9 cellular contexts compared by ENCODE assay signal in the genomic region with DNA sequence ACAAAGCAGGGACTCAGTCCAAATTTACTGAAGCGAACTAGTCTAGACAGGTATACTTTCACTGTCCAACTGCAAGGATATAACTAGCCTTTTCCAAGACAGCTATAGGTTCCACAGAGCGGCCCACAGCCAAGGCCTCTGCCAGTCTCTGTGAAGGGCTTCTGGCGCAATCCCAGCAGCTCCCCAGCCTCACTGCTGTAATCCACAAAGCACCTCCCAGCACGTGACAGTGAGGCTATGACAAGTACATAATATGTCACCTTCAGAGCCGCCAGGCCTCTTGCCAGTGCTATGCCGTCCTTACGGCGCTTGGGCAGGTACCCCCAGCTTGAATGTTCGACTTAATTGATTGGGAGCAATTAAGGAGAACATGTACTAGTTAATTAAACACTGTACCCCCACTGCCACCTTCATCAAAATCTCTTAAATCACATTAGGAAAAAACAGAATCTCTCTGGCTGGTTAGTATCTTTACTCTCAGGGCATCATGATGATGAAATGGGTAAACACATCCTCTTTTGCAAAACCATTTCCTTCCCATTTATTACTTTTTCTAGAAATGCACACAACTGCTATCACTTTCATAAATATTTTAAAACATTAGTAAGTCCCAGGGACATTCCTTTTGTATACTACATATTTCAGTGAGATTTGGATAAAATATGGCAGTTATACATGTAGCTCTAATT.
A peak's percentile ranks its signal among the peaks of the same experiment; 100 is the strongest.
DNase-seq lines count a peak whose midpoint lies in the region; ATAC-seq, FAIRE-seq and TF ChIP-seq lines count a peak whose summit lies in the region.
"Had no signal": no experiment of that assay in that cellular context is flagged by ENCODE, and none has a peak within 500 bp of the region (broad histone marks: within the 10 kb centered on the region; RNA-seq: fewer than 3 reads in every experiment).

No MANE protein-coding gene starts in this region.

- TF ChIP-seq CTCF in bronchial epithelial cell (IDR thresholded peaks at IDR 0.05; ENCODE audit: insufficient read depth, low read length, severe bottlenecking) (no peak), mucosa of descending colon (IDR thresholded peaks at IDR 0.05) (no peak), D721Med (IDR thresholded peaks at IDR 0.05; ENCODE audit: insufficient read depth, missing control alignments) (no peak)

- no peaks in the 10 kb centered on the region for H3K9me3 Mint-ChIP-seq in activated CD8-positive, alpha-beta memory T cell treated with anti-CD3 and anti-CD28 coated beads, Interleukin-2, amount 10 ng/mL, durations not matched to agents 7 days and 5 days (ENCODE audit: low read depth)
- H3K9me3 Mint-ChIP-seq: T-cell had no signal

- ATAC-seq in mucosa of descending colon = peak; percentile 5
- ATAC-seq in activated CD8-positive, alpha-beta memory T cell treated with anti-CD3 and anti-CD28 coated beads, Interleukin-2, amount 10 ng/mL, durations not matched to agents 7 days and 5 days = no peak
- ATAC-seq: T-cell had no signal

- peak; percentile 70 for DNase-seq in GM03348 (ENCODE audit: low spot score)
- DNase-seq in MV-4-11 (lab: John Stamatoyannopoulos, UW) = peak; percentile 92
- peak; percentile 39 for DNase-seq in bronchial epithelial cell (ENCODE audit: low read depth)
- DNase-seq in mucosa of descending colon = peak in 1 of 3 donors; percentile 31
- DNase-seq in D721Med (ENCODE audit: insufficient read length, low spot score) = no peak
- DNase-seq in activated CD4-positive, CD25-positive, alpha-beta regulatory T cell treated with anti-CD3 and anti-CD28 coated beads, Interleukin-2, amount 50 U/mL, for 72 hours = no peak
- DNase-seq in NCI-H2227 treated with DMSO at 0.1 percent for 48 hours (lab: John Stamatoyannopoulos, UW) = no peak
- DNase-seq in activated CD8-positive, alpha-beta memory T cell treated with anti-CD3 and anti-CD28 coated beads, Interleukin-2, amount 10 ng/mL, durations not matched to agents 7 days and 5 days = no peak

- CTCF ChIA-PET in activated CD8-positive, alpha-beta memory T cell treated with anti-CD3 and anti-CD28 coated beads, Interleukin-2, amount 10 ng/mL, durations not matched to agents 7 days and 5 days (lab: Charles Lee) = interaction anchor here (1.0 to 1.8 kb wide), 3 partner anchors 414 to 429 kb away, joined by 3 to 6 read pairs (median 5); partner anchors contain the start of gene LSG1

- intact Hi-C loops in mucosa of descending colon (cut with DNase I, micrococcal nuclease) = no loop called here

- FAIRE-seq in bronchial epithelial cell (lab: Jason Lieb, UNC) (no peak), D721Med (lab: Jason Lieb, UNC) (no peak)

- no peaks in the 10 kb centered on the region for H3K36me3 Mint-ChIP-seq in activated CD8-positive, alpha-beta memory T cell treated with anti-CD3 and anti-CD28 coated beads, Interleukin-2, amount 10 ng/mL, durations not matched to agents 7 days and 5 days
- H3K36me3 Mint-ChIP-seq: T-cell had no signal

- H3K9me3 ChIP-seq in mucosa of descending colon = no peaks in the 10 kb centered on the region

- peaks cover 14% of the 10 kb centered on the region for H3K4me1 Mint-ChIP-seq in activated CD8-positive, alpha-beta memory T cell treated with anti-CD3 and anti-CD28 coated beads, Interleukin-2, amount 10 ng/mL, durations not matched to agents 7 days and 5 days

- H3K27me3 ChIP-seq in bronchial epithelial cell (ENCODE audit: control insufficient read depth, insufficient read depth, low read length) = no peaks in the 10 kb centered on the region

- H3K27ac Mint-ChIP-seq in activated CD8-positive, alpha-beta memory T cell treated with anti-CD3 and anti-CD28 coated beads, Interleukin-2, amount 10 ng/mL, durations not matched to agents 7 days and 5 days = no peak overlapping the region
- H3K27ac Mint-ChIP-seq: T-cell had no signal

- H3K4me3 ChIP-seq in bronchial epithelial cell (ENCODE audit: low read depth, low read length) = no peak overlapping the region
- H3K4me3 ChIP-seq in mucosa of descending colon = no peak overlapping the region

- no peaks in the 10 kb centered on the region for H3K27me3 Mint-ChIP-seq in activated CD8-positive, alpha-beta memory T cell treated with anti-CD3 and anti-CD28 coated beads, Interleukin-2, amount 10 ng/mL, durations not matched to agents 7 days and 5 days
- H3K27me3 Mint-ChIP-seq: T-cell had no signal

- H3K4me1 ChIP-seq in mucosa of descending colon (ENCODE audit: low read depth) = no peaks in the 10 kb centered on the region

- H3K36me3 ChIP-seq in bronchial epithelial cell (ENCODE audit: control insufficient read depth, insufficient read depth, low read length) (no peaks in the 10 kb centered on the region), mucosa of descending colon (ENCODE audit: low read depth) (no peaks in the 10 kb centered on the region)

- H3K4me3 Mint-ChIP-seq in activated CD8-positive, alpha-beta memory T cell treated with anti-CD3 and anti-CD28 coated beads, Interleukin-2, amount 10 ng/mL, durations not matched to agents 7 days and 5 days = no peak overlapping the region
- H3K4me3 Mint-ChIP-seq: T-cell had no signal

Comparison
In these comparisons a context has a peak if more than half of its experiments do, and no peak if none do; other contexts are left out.
1. DNase-seq: peak in GM03348 (single experiment), MV-4-11 (single experiment) and bronchial epithelial cell (single experiment); none in D721Med (single experiment), activated CD4-positive, CD25-positive, alpha-beta regulatory T cell treated with anti-CD3 and anti-CD28 coated beads, Interleukin-2, amount 50 U/mL, for 72 hours (single experiment), NCI-H2227 treated with DMSO at 0.1 percent for 48 hours (single experiment) and activated CD8-positive, alpha-beta memory T cell treated with anti-CD3 and anti-CD28 coated beads, Interleukin-2, amount 10 ng/mL, durations not matched to agents 7 days and 5 days (single experiment).